Comparison of ENCODE assay signal across 25 cellular contexts in genomic region chr2:102369866-102370265, GRCh38. TPM values are rescaled to one million over a fixed set of nuclear protein-coding genes. Genes with fewer than 3 reads are reported as not detected.
"Had no signal": no experiment of that assay in that cellular context is flagged by ENCODE, and none has a peak within 500 bp of the region (broad histone marks: within the 10 kb centered on the region; RNA-seq: fewer than 3 reads in every experiment).

No MANE protein-coding gene starts in this region.

- ATAC-seq: activated CD4-positive, alpha-beta T cell treated with anti-CD3 and anti-CD28 coated beads for 36 hours had no signal

- H3K27ac ChIP-seq: brain microvascular endothelial cell, cardiac muscle cell, PC-9, VCaP had no signal

- H3K4me3 ChIP-seq: cardiac muscle cell, PC-9 had no signal

- H3K27me3 ChIP-seq: brain microvascular endothelial cell, cardiac muscle cell had no signal

- H3K27me3 Mint-ChIP-seq: activated CD4-positive, alpha-beta T cell treated with anti-CD3 and anti-CD28 coated beads for 36 hours; activated naive CD4-positive, alpha-beta T cell treated with anti-CD3 and anti-CD28 coated beads, Interleukin-2, amount 10 ng/mL, durations not matched to agents 7 days and 5 days; activated naive CD8-positive, alpha-beta T cell treated with anti-CD3 and anti-CD28 coated beads for 36 hours had no signal

- DNase-seq: activated CD4-positive, alpha-beta T cell treated with anti-CD3 and anti-CD28 coated beads for 36 hours; activated CD4-positive, alpha-beta T cell treated with anti-CD3 and anti-CD28 coated beads, Interleukin-2, amount 50 U/mL, for 4 hours; activated CD4-positive, CD25-positive, alpha-beta regulatory T cell; activated CD8-positive, alpha-beta memory T cell treated with anti-CD3 and anti-CD28 coated beads for 24 hours; activated gamma-delta T cell treated with Interleukin-2 at 50 U/mL for 16 hours; activated naive CD4-positive, alpha-beta T cell treated with anti-CD3 and anti-CD28 coated beads, Interleukin-2, amount 10 ng/mL, durations not matched to agents 7 days and 5 days; activated naive CD8-positive, alpha-beta T cell treated with anti-CD3 and anti-CD28 coated beads for 36 hours; activated T-cell treated with anti-CD3 and anti-CD28 coated beads for 4 hours; activated T-cell treated with anti-CD3 and anti-CD28 coated beads, Interleukin-2, amount 50 U/mL, for 48 hours; brain microvascular endothelial cell; KG1; NCI-H1092; NCI-H1417; NCI-H2029; NCI-H2107; NCI-H2171 treated with DMSO at 0.1 percent for 48 hours; NCI-H510A treated with DMSO at 0.1 percent for 48 hours; NCI-H69; PC-9; SHP77 treated with DMSO at 0.1 percent for 48 hours had no signal

- H3K4me3 Mint-ChIP-seq: activated CD4-positive, alpha-beta T cell treated with anti-CD3 and anti-CD28 coated beads for 36 hours; activated naive CD4-positive, alpha-beta T cell treated with anti-CD3 and anti-CD28 coated beads, Interleukin-2, amount 10 ng/mL, durations not matched to agents 7 days and 5 days; activated naive CD8-positive, alpha-beta T cell treated with anti-CD3 and anti-CD28 coated beads for 36 hours had no signal

RNA-seq across cellular contexts. Expression of gene IL18R1, which starts 14.3 kb away (rescaled TPM):
- total RNA-seq: LHCN-M2, M059J had no signal

RNA-seq across cellular contexts. Expression of gene IL18RAP, which starts 53.1 kb away (rescaled TPM):
- total RNA-seq: LHCN-M2, M059J, PC-9, SK-MEL-5 had no signal
- polyA plus RNA-seq: cardiac muscle cell had no signal

RNA-seq across cellular contexts. Expression of gene IL1RL1, which starts 58.5 kb away (rescaled TPM):
- total RNA-seq: cardiac muscle cell, LHCN-M2, M059J, SK-MEL-5 had no signal
- polyA plus RNA-seq: cardiac muscle cell had no signal
